In the genomic region with DNA sequence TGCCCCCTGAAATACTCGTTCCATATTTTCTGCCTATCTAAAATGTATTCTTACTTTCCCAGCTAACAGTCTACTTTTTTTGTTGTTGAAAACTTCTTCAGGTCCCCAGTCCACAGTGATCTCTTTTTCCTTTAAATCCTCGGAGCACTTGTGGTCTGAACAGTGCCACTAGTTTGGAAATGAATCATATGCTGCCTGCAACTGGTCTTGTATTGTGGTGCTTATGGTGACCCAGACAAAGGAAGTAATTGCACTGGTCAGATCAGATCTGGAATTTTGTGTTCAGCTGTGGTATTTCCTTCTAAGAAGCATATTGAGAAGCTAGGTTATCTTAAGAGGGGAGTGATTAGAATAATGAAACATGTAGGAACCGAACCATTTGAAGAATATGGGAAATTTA, we compare ENCODE assay signal across 13 cellular contexts. TPM values are rescaled to one million over a fixed set of nuclear protein-coding genes. Genes with fewer than 3 reads are reported as not detected.
DNase-seq lines count a peak whose midpoint lies in the region; ATAC-seq and TF ChIP-seq lines count a peak whose summit lies in the region.
"Had no signal": no experiment of that assay in that cellular context is flagged by ENCODE, and none has a peak within 500 bp of the region (broad histone marks: within the 10 kb centered on the region; RNA-seq: fewer than 3 reads in every experiment).

No MANE protein-coding gene starts in this region.

- TF ChIP-seq CTCF in CD4-positive, alpha-beta T cell (IDR thresholded peaks at IDR 0.05): no peak
- TF ChIP-seq CTCF in brain microvascular endothelial cell (IDR thresholded peaks at IDR 0.05; ENCODE audit: low read depth, low read length, missing control alignments) (no peak), osteocyte (IDR thresholded peaks at IDR 0.05) (no peak)

- intact Hi-C loops in CD4-positive, alpha-beta T cell (cut with DNase I, micrococcal nuclease): loop anchor here in 1 of 2 experiments (5.0 kb wide), 1 partner anchor 177 kb away; the partner anchor contains the start of gene DNAJB5

- peaks cover 26% of the 10 kb centered on the region for H3K4me1 Mint-ChIP-seq in CD4-positive, alpha-beta T cell (ENCODE audit: low read depth)
- H3K4me1 Mint-ChIP-seq in osteocyte (ENCODE audit: unreplicated experiment): peaks cover 20% of the 10 kb centered on the region

- DNase-seq in CD4-positive, alpha-beta T cell: no peak
- DNase-seq in M059J (ENCODE audit: low read depth): peak; percentile 80
- peak; percentile 71 for DNase-seq in brain microvascular endothelial cell
- DNase-seq in NOMO-1 treated with dmso at 0.1 percent for 144 hours (lab: John Stamatoyannopoulos, UW; ENCODE audit: unreplicated experiment): no peak
- DNase-seq in osteocyte (ENCODE audit: extremely low spot score, unreplicated experiment): no peak
- no peak for DNase-seq in NCI-H1436 (lab: John Stamatoyannopoulos, UW)
- DNase-seq in left lobe of liver (ENCODE audit: low spot score): no peak
- DNase-seq: activated naive CD8-positive, alpha-beta T cell treated with anti-CD3 and anti-CD28 coated beads for 36 hours; effector CD8-positive, alpha-beta T cell; Karpas-422; NCI-H524 treated with DMSO at 0.1 percent for 48 hours; stomach had no signal

- H3K4me3 ChIP-seq in brain microvascular endothelial cell (ENCODE audit: low read depth, low read length) (no peak overlapping the region), mesodermal cell (ENCODE audit: extremely low read depth, insufficient read depth, low read length, poor library complexity, severe bottlenecking) (no peak overlapping the region)
- H3K4me3 ChIP-seq: stomach had no signal

- no peak for ATAC-seq in CD4-positive, alpha-beta T cell (ENCODE audit: poor library complexity)
- ATAC-seq in left lobe of liver: no peak

- no peaks in the 10 kb centered on the region for H3K9me3 Mint-ChIP-seq in CD4-positive, alpha-beta T cell
- H3K9me3 Mint-ChIP-seq in osteocyte (ENCODE audit: unreplicated experiment): no peaks in the 10 kb centered on the region
- H3K9me3 Mint-ChIP-seq: activated naive CD8-positive, alpha-beta T cell treated with anti-CD3 and anti-CD28 coated beads for 36 hours had no signal

- no peak overlapping the region for H3K27ac Mint-ChIP-seq in CD4-positive, alpha-beta T cell
- H3K27ac Mint-ChIP-seq in osteocyte (ENCODE audit: unreplicated experiment): no peak overlapping the region
- H3K27ac Mint-ChIP-seq: activated naive CD8-positive, alpha-beta T cell treated with anti-CD3 and anti-CD28 coated beads for 36 hours had no signal

- H3K4me3 Mint-ChIP-seq in CD4-positive, alpha-beta T cell: peak overlapping the region; percentile 17
- no peak overlapping the region for H3K4me3 Mint-ChIP-seq in osteocyte (ENCODE audit: unreplicated experiment)
- H3K4me3 Mint-ChIP-seq: activated naive CD8-positive, alpha-beta T cell treated with anti-CD3 and anti-CD28 coated beads for 36 hours had no signal

- peaks cover 3% of the 10 kb centered on the region for H3K4me1 ChIP-seq in mesodermal cell (ENCODE audit: control insufficient read depth, insufficient read depth, low read length, poor library complexity, severe bottlenecking)

- POLR2A ChIA-PET in CD4-positive, alpha-beta T cell (lab: Charles Lee): no interaction called here

- no peaks in the 10 kb centered on the region for H3K9me3 ChIP-seq in CD4-positive, alpha-beta T cell (ENCODE audit: control insufficient read depth, low read length)
- H3K9me3 ChIP-seq in mesodermal cell (ENCODE audit: control insufficient read depth, low read length): no peaks in the 10 kb centered on the region
- H3K9me3 ChIP-seq: stomach had no signal

- in situ Hi-C loops in brain microvascular endothelial cell (cut with HindIII; ENCODE audit: low pct_ligation_motif_present, low sequenced_read_pairs): no loop called here

- no peaks in the 10 kb centered on the region for H3K27me3 ChIP-seq in CD4-positive, alpha-beta T cell (ENCODE audit: control insufficient read depth, insufficient read depth, low read length)
- H3K27me3 ChIP-seq in brain microvascular endothelial cell (replicated peaks): no peaks in the 10 kb centered on the region
- H3K27me3 ChIP-seq: stomach had no signal

- H3K27me3 Mint-ChIP-seq in CD4-positive, alpha-beta T cell: no peaks in the 10 kb centered on the region
- no peaks in the 10 kb centered on the region for H3K27me3 Mint-ChIP-seq in osteocyte (ENCODE audit: unreplicated experiment)

- CTCF ChIA-PET in CD4-positive, alpha-beta T cell (lab: Charles Lee): no interaction called here

- no peak overlapping the region for H3K27ac ChIP-seq in CD4-positive, alpha-beta T cell (ENCODE audit: low read depth, low read length)
- no peak overlapping the region for H3K27ac ChIP-seq in brain microvascular endothelial cell
- H3K27ac ChIP-seq in mesodermal cell (ENCODE audit: low read depth, low read length, severe bottlenecking): peak overlapping the region; percentile 33

- no peaks in the 10 kb centered on the region for H3K36me3 Mint-ChIP-seq in CD4-positive, alpha-beta T cell (ENCODE audit: low read depth)
- H3K36me3 Mint-ChIP-seq in osteocyte (ENCODE audit: unreplicated experiment): no peaks in the 10 kb centered on the region
- H3K36me3 Mint-ChIP-seq: activated naive CD8-positive, alpha-beta T cell treated with anti-CD3 and anti-CD28 coated beads for 36 hours had no signal

- 88 to 92% methylated on average over 3 of the region's 3 CpGs for WGBS in mesodermal cell (ENCODE audit: insufficient coverage in 2 of 2), 2 experiments

- no peaks in the 10 kb centered on the region for H3K36me3 ChIP-seq in brain microvascular endothelial cell (replicated peaks)
- H3K36me3 ChIP-seq in mesodermal cell (ENCODE audit: control insufficient read depth, insufficient read depth, low read length): no peaks in the 10 kb centered on the region
- H3K36me3 ChIP-seq: stomach had no signal

RNA-seq across cellular contexts. Expression of gene UNC13B, which starts 2.9 kb away (rescaled TPM):
- total RNA-seq in CD4-positive, alpha-beta T cell: under 1 TPM; 0.38 to 0.84 TPM
- 16.1 and 18.5 TPM in 2 replicates for total RNA-seq in M059J (2014; rRNA removed; shearing (Covaris generic))
- 16.2 TPM for polyA plus RNA-seq in mesodermal cell (2013, experiment 1 of 2)
- polyA plus RNA-seq in mesodermal cell (2013, experiment 2 of 2): 15.9 TPM
- 24.5 and 24.9 TPM in 2 replicates for total RNA-seq in osteocyte
- 21.4 TPM for total RNA-seq in left lobe of liver

RNA-seq across cellular contexts. Expression of gene ATOSB, which starts 49.0 kb away (rescaled TPM):
- total RNA-seq in CD4-positive, alpha-beta T cell: 1 to 10 TPM; 5.0 to 5.1 TPM
- total RNA-seq in M059J (2014; rRNA removed; shearing (Covaris generic)): 31.2 and 40.8 TPM in 2 replicates
- 35.3 TPM for polyA plus RNA-seq in mesodermal cell (2013, experiment 1 of 2)
- polyA plus RNA-seq in mesodermal cell (2013, experiment 2 of 2): 29.5 TPM
- total RNA-seq in osteocyte: 26.8 and 30.3 TPM in 2 replicates
- total RNA-seq in left lobe of liver: 6.3 TPM

Comparison
In these comparisons a context has a peak if more than half of its experiments do, and no peak if none do; other contexts are left out.
1. DNase-seq: peak in M059J (single experiment) and brain microvascular endothelial cell (single experiment); none in CD4-positive, alpha-beta T cell (0 of 10), NOMO-1 treated with dmso at 0.1 percent for 144 hours (single experiment), osteocyte (single experiment), NCI-H1436 (single experiment) and left lobe of liver (single experiment).